8 cellular contexts compared by ENCODE assay signal in genomic region chr17:42679001-42679491, GRCh38. TPM values are rescaled to one million over a fixed set of nuclear protein-coding genes. Genes with fewer than 3 reads are reported as not detected.
DNase-seq lines count a peak whose midpoint lies in the region; ATAC-seq lines count a peak whose summit lies in the region.

No MANE protein-coding gene starts in this region.

- peak overlapping the region; percentile 97 for H3K27ac ChIP-seq in esophagus (ENCODE audit: low read depth in 2 of 2, low read length in 1 of 2)

- 2 to 8% methylated on average over 15 to 16 of the region's 16 CpGs for WGBS in esophagus, 2 donors

- H3K27ac Mint-ChIP-seq in activated CD4-positive, alpha-beta T cell treated with anti-CD3 and anti-CD28 coated beads, Interleukin-2, amount 10 ng/mL, durations not matched to agents 7 days and 5 days = peak overlapping the region; percentile 89

- no peaks in the 10 kb centered on the region for H3K36me3 Mint-ChIP-seq in activated CD4-positive, alpha-beta T cell treated with anti-CD3 and anti-CD28 coated beads, Interleukin-2, amount 10 ng/mL, durations not matched to agents 7 days and 5 days (ENCODE audit: low read depth)

- peak overlapping the region; percentile 78 for H3K4me3 Mint-ChIP-seq in activated CD4-positive, alpha-beta T cell treated with anti-CD3 and anti-CD28 coated beads, Interleukin-2, amount 10 ng/mL, durations not matched to agents 7 days and 5 days

- peaks cover 54% of the 10 kb centered on the region for H3K27me3 Mint-ChIP-seq in activated CD4-positive, alpha-beta T cell treated with anti-CD3 and anti-CD28 coated beads, Interleukin-2, amount 10 ng/mL, durations not matched to agents 7 days and 5 days

- H3K9me3 ChIP-seq in esophagus (ENCODE audit: control insufficient read depth in 2 of 2, insufficient read depth in 1 of 2, low read depth in 1 of 2, low read length in 1 of 2) (peaks cover 0 to 2% of the 10 kb centered on the region in 2 donors), neuron (ENCODE audit: low read length) (no peaks in the 10 kb centered on the region)

- no peak for DNase-seq in activated CD4-positive, CD25-positive, alpha-beta regulatory T cell treated with anti-CD3 and anti-CD28 coated beads, Interleukin-2, amount 50 U/mL, for 72 hours
- peak; percentile 48 for DNase-seq in NCI-H2081 treated with DMSO at 0.1 percent for 48 hours (lab: John Stamatoyannopoulos, UW)
- DNase-seq in activated CD4-positive, alpha-beta T cell treated with anti-CD3 and anti-CD28 coated beads, Interleukin-2, amount 10 ng/mL, durations not matched to agents 7 days and 5 days = no peak
- no peak for DNase-seq in 8988T
- DNase-seq in H4 (ENCODE audit: low spot score) = no peak

- H3K4me1 Mint-ChIP-seq in activated CD4-positive, alpha-beta T cell treated with anti-CD3 and anti-CD28 coated beads, Interleukin-2, amount 10 ng/mL, durations not matched to agents 7 days and 5 days = peaks cover 65% of the 10 kb centered on the region

- POLR2A ChIA-PET in activated CD4-positive, alpha-beta T cell treated with anti-CD3 and anti-CD28 coated beads, Interleukin-2, amount 10 ng/mL, durations not matched to agents 7 days and 5 days (lab: Charles Lee) = interaction anchor here (1.0 to 1.7 kb wide), 3 partner anchors 43 to 101 kb away, joined by 3 to 6 read pairs (median 5); partner anchors contain the start of genes PSMC3IP, RETREG3 and TUBG1

- H3K4me1 ChIP-seq in esophagus (ENCODE audit: control insufficient read depth in 2 of 2, insufficient read depth in 2 of 2, low read length in 1 of 2) = peaks cover 2 to 18% of the 10 kb centered on the region in 2 donors
- peaks cover 46% of the 10 kb centered on the region for H3K4me1 ChIP-seq in neuron (ENCODE audit: insufficient read depth, low read length)

- ATAC-seq in activated CD4-positive, CD25-positive, alpha-beta regulatory T cell treated with anti-CD3 and anti-CD28 coated beads, Interleukin-2, amount 50 U/mL, for 24 hours = peak; percentile 4 to 12

- CTCF ChIA-PET in activated CD4-positive, alpha-beta T cell treated with anti-CD3 and anti-CD28 coated beads, Interleukin-2, amount 10 ng/mL, durations not matched to agents 7 days and 5 days (lab: Charles Lee) = interaction anchor here (0.6 to 3.3 kb wide), 8 partner anchors 9 to 290 kb away, joined by 3 to 23 read pairs (median 3); partner anchors contain the start of genes PSMC3IP and STAT3

- peak overlapping the region; percentile 66 for H2AFZ ChIP-seq in neuron (ENCODE audit: low read depth, low read length)

- peak overlapping the region in 1 of 2 donors; percentile 51 for H3K4me3 ChIP-seq in esophagus (ENCODE audit: low read depth in 1 of 2, low read length in 2 of 2)
- H3K4me3 ChIP-seq in neuron (ENCODE audit: low read length) = peak overlapping the region; percentile 51

- H3K9me3 Mint-ChIP-seq in activated CD4-positive, alpha-beta T cell treated with anti-CD3 and anti-CD28 coated beads, Interleukin-2, amount 10 ng/mL, durations not matched to agents 7 days and 5 days = no peaks in the 10 kb centered on the region

- no peaks in the 10 kb centered on the region for H3K27me3 ChIP-seq in esophagus (ENCODE audit: control insufficient read depth in 1 of 2, insufficient read depth in 2 of 2, low read length in 2 of 2)
- no peaks in the 10 kb centered on the region for H3K27me3 ChIP-seq in neuron (ENCODE audit: insufficient read depth, low read length)

- no peaks in the 10 kb centered on the region for H3K36me3 ChIP-seq in esophagus (ENCODE audit: control insufficient read depth in 2 of 2, insufficient read depth in 2 of 2, low read length in 1 of 2)
- peaks cover under 1% of the 10 kb centered on the region for H3K36me3 ChIP-seq in neuron (ENCODE audit: insufficient read depth, low read length)

RNA-seq across cellular contexts. Expression of gene PLEKHH3, which starts 2.3 kb away (rescaled TPM):
- total RNA-seq in activated CD4-positive, alpha-beta T cell treated with anti-CD3 and anti-CD28 coated beads, Interleukin-2, amount 10 ng/mL, durations not matched to agents 7 days and 5 days = 1 to 10 TPM in 1 of 2 experiments, under 1 TPM in 1; 0.85 to 1.3 TPM
- polyA plus RNA-seq in esophagus = 10 to 100 TPM; 49.4 to 84.6 TPM
- total RNA-seq in H4 (2014; rRNA removed; shearing (Covaris generic)) = 3.3 and 5.9 TPM in 2 replicates

RNA-seq across cellular contexts. Expression of gene CCR10, which starts 2.6 kb away (rescaled TPM):
- under 1 TPM; 0.65 to 0.87 TPM for total RNA-seq in activated CD4-positive, alpha-beta T cell treated with anti-CD3 and anti-CD28 coated beads, Interleukin-2, amount 10 ng/mL, durations not matched to agents 7 days and 5 days
- under 1 TPM; 0.22 to 0.42 TPM for polyA plus RNA-seq in esophagus
- 0.23 and 0.74 TPM in 2 replicates for total RNA-seq in H4 (2014; rRNA removed; shearing (Covaris generic))

RNA-seq across cellular contexts. Expression of gene CNTNAP1, which starts 3.3 kb away (rescaled TPM):
- total RNA-seq in activated CD4-positive, alpha-beta T cell treated with anti-CD3 and anti-CD28 coated beads, Interleukin-2, amount 10 ng/mL, durations not matched to agents 7 days and 5 days = 1 to 10 TPM in 1 of 2 experiments, under 1 TPM in 1; 0.81 to 1.0 TPM
- polyA plus RNA-seq in esophagus = 1 to 10 TPM; 1.3 to 1.5 TPM
- 6.7 and 7.0 TPM in 2 replicates for total RNA-seq in H4 (2014; rRNA removed; shearing (Covaris generic))

RNA-seq across cellular contexts. Expression of gene TUBG2, which starts 20.0 kb away (rescaled TPM):
- total RNA-seq in activated CD4-positive, alpha-beta T cell treated with anti-CD3 and anti-CD28 coated beads, Interleukin-2, amount 10 ng/mL, durations not matched to agents 7 days and 5 days = 1 to 10 TPM; 6.7 to 7.2 TPM
- polyA plus RNA-seq in esophagus = 10 to 100 TPM in 1 of 2 donors, 1 to 10 TPM in 1; 7.6 to 12.0 TPM
- 5.5 and 7.5 TPM in 2 replicates for total RNA-seq in H4 (2014; rRNA removed; shearing (Covaris generic))
